ENCODE assay signal across 20 cellular contexts in genomic region chr6:34518669-34519365, GRCh38. TPM values are rescaled to one million over a fixed set of nuclear protein-coding genes. Genes with fewer than 3 reads are reported as not detected.
A peak's percentile ranks its signal among the peaks of the same experiment; 100 is the strongest.
DNase-seq lines count a peak whose midpoint lies in the region; ATAC-seq and TF ChIP-seq lines count a peak whose summit lies in the region.
"Had no signal": no experiment of that assay in that cellular context is flagged by ENCODE, and none has a peak within 500 bp of the region (broad histone marks: within the 10 kb centered on the region; RNA-seq: fewer than 3 reads in every experiment).

No MANE protein-coding gene starts in this region.

- DNase-seq in activated CD4-positive, CD25-positive, alpha-beta regulatory T cell treated with anti-CD3 and anti-CD28 coated beads, Interleukin-2, amount 50 U/mL, for 72 hours = peak; percentile 12
- peak; percentile 27 for DNase-seq in endodermal cell
- peak; percentile 32 for DNase-seq in sciatic nerve (ENCODE audit: low spot score)
- no peak for DNase-seq in caudate nucleus (lab: John Stamatoyannopoulos, UW)
- DNase-seq: Caco-2, DMS153, GDM1, H9, IMR-90, NCI-H1105, NCI-H2081 treated with DMSO at 0.1 percent for 48 hours had no signal

- H3K4me3 Mint-ChIP-seq in endodermal cell = no peak overlapping the region
- H3K4me3 Mint-ChIP-seq: B cell, H9 had no signal

- no peak overlapping the region for H3K27ac Mint-ChIP-seq in endodermal cell
- H3K27ac Mint-ChIP-seq: B cell, H9 had no signal

- ATAC-seq in activated CD4-positive, CD25-positive, alpha-beta regulatory T cell treated with anti-CD3 and anti-CD28 coated beads, Interleukin-2, amount 50 U/mL, for 24 hours = no peak
- ATAC-seq in sciatic nerve = no peak
- ATAC-seq in esophagus mucosa = no peak
- ATAC-seq in HG02970 (IDR thresholded peaks at IDR 0.05; ENCODE audit: low FRiP score, unreplicated experiment) = no peak
- ATAC-seq: Panc1 had no signal

- H3K27ac ChIP-seq in endodermal cell (ENCODE audit: low read depth, low read length) (no peak overlapping the region), caudate nucleus (ENCODE audit: low read depth, low read length) (no peak overlapping the region)

- peaks cover 8% of the 10 kb centered on the region for H3K4me1 ChIP-seq in endodermal cell (ENCODE audit: control insufficient read depth, insufficient read depth, low read length)
- H3K4me1 ChIP-seq: Caco-2 had no signal

- no peak overlapping the region for H3K4me3 ChIP-seq in endodermal cell (ENCODE audit: low read length)

- peaks cover 41% of the 10 kb centered on the region for H3K27me3 Mint-ChIP-seq in endodermal cell (ENCODE audit: insufficient read depth)

- no peaks in the 10 kb centered on the region for H3K36me3 ChIP-seq in endodermal cell (ENCODE audit: control insufficient read depth, insufficient read depth, low read length)

- intact Hi-C loops in sciatic nerve (cut with DNase I) = no loop called here

- WGBS in endodermal cell (ENCODE audit: insufficient coverage in 1 of 2, insufficient read length in 1 of 2), 2 experiments = 92% methylated on average over 4 of the region's 4 CpGs; no CpG with 5 or more reads in 1 of the 2 experiments

- no peak for TF ChIP-seq RAD21 in Ishikawa (IDR thresholded peaks at IDR 0.05; ENCODE audit: low read depth)

- H3K9ac ChIP-seq in endodermal cell (ENCODE audit: extremely low read depth, low read length, poor library complexity, severe bottlenecking) = no peak overlapping the region

- no peak for TF ChIP-seq EP300 in Ishikawa (IDR thresholded peaks at IDR 0.05; ENCODE audit: borderline replicate concordance)

- peaks cover 29% of the 10 kb centered on the region for H3K27me3 ChIP-seq in endodermal cell (ENCODE audit: control insufficient read depth, insufficient read depth, low read length, poor library complexity, severe bottlenecking)

- no peaks in the 10 kb centered on the region for H3K36me3 Mint-ChIP-seq in endodermal cell (ENCODE audit: low read depth)

- peaks cover 19% of the 10 kb centered on the region for H3K4me1 Mint-ChIP-seq in endodermal cell

- no peaks in the 10 kb centered on the region for H3K9me3 Mint-ChIP-seq in endodermal cell
- H3K9me3 Mint-ChIP-seq: H9 had no signal

- no peaks in the 10 kb centered on the region for H3K9me3 ChIP-seq in endodermal cell (ENCODE audit: control insufficient read depth, low read length)
- H3K9me3 ChIP-seq: Caco-2 had no signal

- TF ChIP-seq CTCF in endodermal cell (conservative IDR thresholded peaks at IDR 0.05) = no peak

TF ChIP-seq in Ishikawa, 13 proteins besides CTCF, POLR2A, EP300 and RAD21:
- no peak for TF ChIP-seq TCF12 (IDR thresholded peaks at IDR 0.05; ENCODE audit: low read depth)
- no peak for TF ChIP-seq FOXM1 (IDR thresholded peaks at IDR 0.05; ENCODE audit: borderline replicate concordance, low read depth)
- 0 out of 2 replicates have a peak, but pooled peaks have one; percentile 21 for TF ChIP-seq NFIC (IDR thresholded peaks at IDR 0.05)
- no peak for TF ChIP-seq TAF1 (IDR thresholded peaks at IDR 0.05; ENCODE audit: low read depth)
- no peak for TF ChIP-seq YY1 (IDR thresholded peaks at IDR 0.05; ENCODE audit: low read depth)
- TF ChIP-seq TEAD4 (IDR thresholded peaks at IDR 0.05) = no peak
TF ChIP-seq in Ishikawa: peak in this region for 1.

RNA-seq across cellular contexts. Expression of gene SPDEF, which starts 37.3 kb away (rescaled TPM):
- 1 to 10 TPM; 1.1 to 2.6 TPM for total RNA-seq in endodermal cell
- 0.57 TPM for polyA plus RNA-seq in endodermal cell (2013, experiment 1 of 2)
- 0.25 TPM for polyA plus RNA-seq in endodermal cell (2013, experiment 2 of 2)
- not detected for total RNA-seq in sciatic nerve
- 0.44 TPM for total RNA-seq in esophagus mucosa
- total RNA-seq: B cell, Daoy, IMR-90, NCI-H460 had no signal

RNA-seq across cellular contexts. Expression of gene PACSIN1, which starts 52.9 kb away (rescaled TPM):
- total RNA-seq in endodermal cell (1 to 10 TPM; 7.2 to 7.3 TPM), sciatic nerve (0.49 TPM), esophagus mucosa (not detected)
- 2.4 TPM for polyA plus RNA-seq in endodermal cell (2013, experiment 1 of 2)
- polyA plus RNA-seq in endodermal cell (2013, experiment 2 of 2) = 1.7 TPM
- total RNA-seq: Daoy, IMR-90 had no signal
- polyA plus RNA-seq: AG04450 had no signal

Comparison
In these comparisons a context has a peak if more than half of its experiments do, and no peak if none do; other contexts are left out.
1. DNase-seq: peak in activated CD4-positive, CD25-positive, alpha-beta regulatory T cell treated with anti-CD3 and anti-CD28 coated beads, Interleukin-2, amount 50 U/mL, for 72 hours (single experiment), endodermal cell (single experiment) and sciatic nerve (single experiment); none in caudate nucleus (0 of 61).